ENCODE assay signal across 8 cellular contexts in genomic region chr18:36129300-36130038, GRCh38. TPM values are rescaled to one million over a fixed set of nuclear protein-coding genes. Genes with fewer than 3 reads are reported as not detected.
DNase-seq lines count a peak whose midpoint lies in the region; ATAC-seq, FAIRE-seq and TF ChIP-seq lines count a peak whose summit lies in the region.

TSS of gene ELP2 (plus strand) at chr18:36129899. CDS start at chr18:36129934, 35 bp downstream.
TSS of gene SLC39A6 (minus strand) at chr18:36129340. CDS start at chr18:36127007, 2,333 bp downstream.

- H3K27me3 ChIP-seq in ascending aorta (no peaks in the 10 kb centered on the region), right cardiac atrium (ENCODE audit: control insufficient read depth, insufficient read depth) (no peaks in the 10 kb centered on the region)

- under 1% methylated on average over 69 of the region's 69 CpGs for WGBS in right cardiac atrium

- H3K9me3 ChIP-seq in ascending aorta (no peaks in the 10 kb centered on the region), right cardiac atrium (ENCODE audit: control insufficient read depth, low read length) (no peaks in the 10 kb centered on the region)

- H3K27me3 Mint-ChIP-seq in T-helper 2 cell treated with Interferon-gamma antibody and Interleukin-4, amounts not matched to agents 5 μg/mL and 100 μg/mL, for 36 hours (ENCODE audit: low read depth) = no peaks in the 10 kb centered on the region

- peak; percentile 92 for DNase-seq in NCI-H2029 (lab: John Stamatoyannopoulos, UW)
- peak; percentile 93 for DNase-seq in T-helper 2 cell treated with Interferon-gamma antibody and Interleukin-4, amounts not matched to agents 5 μg/mL and 100 μg/mL, for 36 hours (ENCODE audit: low spot score)
- DNase-seq in ascending aorta (ENCODE audit: low spot score in 2 of 2) = peak; percentile 91 to 98
- peak; percentile 97 to 99 (median 98) for DNase-seq in right cardiac atrium
- DNase-seq in pulmonary artery endothelial cell (ENCODE audit: low read depth, low spot score) = peak; percentile 85
- DNase-seq in urothelium cell line (ENCODE audit: low spot score) = peak; percentile 87

- H3K36me3 ChIP-seq in ascending aorta = peaks cover 0 to 2% of the 10 kb centered on the region in 2 donors

- H3K9me3 Mint-ChIP-seq in T-helper 2 cell treated with Interferon-gamma antibody and Interleukin-4, amounts not matched to agents 5 μg/mL and 100 μg/mL, for 36 hours = no peaks in the 10 kb centered on the region

- no peak for FAIRE-seq in urothelium cell line (lab: Jason Lieb, UNC)

- TF ChIP-seq CTCF in ascending aorta (IDR thresholded peaks at IDR 0.05) = no peak

- H3K4me3 ChIP-seq in ascending aorta (peak within 1 kb of the TSS; percentile 76 to 89), right cardiac atrium (ENCODE audit: low read length) (peak within 1 kb of the TSS; percentile 69)

- peak within 1 kb of the TSS; percentile 95 for H3K4me3 Mint-ChIP-seq in T-helper 2 cell treated with Interferon-gamma antibody and Interleukin-4, amounts not matched to agents 5 μg/mL and 100 μg/mL, for 36 hours

- peak; percentile 83 for ATAC-seq in GM18508 (IDR thresholded peaks at IDR 0.05; ENCODE audit: insufficient read depth, unreplicated experiment)
- peak; percentile 90 for ATAC-seq in HG02981 (IDR thresholded peaks at IDR 0.05; ENCODE audit: unreplicated experiment)
- ATAC-seq in right cardiac atrium = peak; percentile 99

- H3K4me1 ChIP-seq in ascending aorta (peaks cover 9 to 21% of the 10 kb centered on the region in 2 donors), right cardiac atrium (ENCODE audit: control insufficient read depth, insufficient read depth, low read length) (peaks cover 2% of the 10 kb centered on the region)

- intact Hi-C loops in ascending aorta (cut with DNase I) (loop anchor here (2.0 to 5.0 kb wide), 4 partner anchors 57 to 443 kb away; partner anchors contain the start of genes MOCOS, RMP24 and RPRD1A), right cardiac atrium (cut with DNase I) (loop anchor here in 1 of 4 donors (5.0 to 10.0 kb wide), 2 partner anchors 65 to 112 kb away; partner anchors contain the start of gene RPRD1A)

- H3K27ac ChIP-seq in ascending aorta (peak within 1 kb of the TSS; percentile 98 to 100), right cardiac atrium (ENCODE audit: low read length) (peak within 1 kb of the TSS; percentile 90)

- H3K27ac Mint-ChIP-seq in T-helper 2 cell treated with Interferon-gamma antibody and Interleukin-4, amounts not matched to agents 5 μg/mL and 100 μg/mL, for 36 hours = peak within 1 kb of the TSS; percentile 95

- H3K4me1 Mint-ChIP-seq in T-helper 2 cell treated with Interferon-gamma antibody and Interleukin-4, amounts not matched to agents 5 μg/mL and 100 μg/mL, for 36 hours (ENCODE audit: low read depth) = peaks cover 44% of the 10 kb centered on the region

- H3K36me3 Mint-ChIP-seq in T-helper 2 cell treated with Interferon-gamma antibody and Interleukin-4, amounts not matched to agents 5 μg/mL and 100 μg/mL, for 36 hours (ENCODE audit: low read depth) = peaks cover 16% of the 10 kb centered on the region

RNA-seq across cellular contexts. Expression of gene ELP2, which starts in this region (rescaled TPM):
- total RNA-seq in ascending aorta = 9.7 TPM
- 10 to 100 TPM; 48.9 to 56.6 (median 55.0) TPM for total RNA-seq in right cardiac atrium
- 31.4 TPM for polyA plus RNA-seq in right cardiac atrium
- 115 and 244 TPM in 2 replicates for total RNA-seq in pulmonary artery endothelial cell

RNA-seq across cellular contexts. Expression of gene SLC39A6, which starts in this region (rescaled TPM):
- total RNA-seq in ascending aorta (32.1 TPM), right cardiac atrium (10 to 100 TPM; 12.3 to 17.1 (median 14.5) TPM), pulmonary artery endothelial cell (20.5 and 21.8 TPM in 2 replicates)
- 5.5 TPM for polyA plus RNA-seq in right cardiac atrium

Comparison
In these comparisons a context has a peak if more than half of its experiments do, and no peak if none do; other contexts are left out.
1. Peak in every context shown above with its lines: DNase-seq, ATAC-seq, H3K4me3 ChIP-seq and H3K27ac ChIP-seq.